ENCODE assay signal across 1 cellular context in the genomic region with DNA sequence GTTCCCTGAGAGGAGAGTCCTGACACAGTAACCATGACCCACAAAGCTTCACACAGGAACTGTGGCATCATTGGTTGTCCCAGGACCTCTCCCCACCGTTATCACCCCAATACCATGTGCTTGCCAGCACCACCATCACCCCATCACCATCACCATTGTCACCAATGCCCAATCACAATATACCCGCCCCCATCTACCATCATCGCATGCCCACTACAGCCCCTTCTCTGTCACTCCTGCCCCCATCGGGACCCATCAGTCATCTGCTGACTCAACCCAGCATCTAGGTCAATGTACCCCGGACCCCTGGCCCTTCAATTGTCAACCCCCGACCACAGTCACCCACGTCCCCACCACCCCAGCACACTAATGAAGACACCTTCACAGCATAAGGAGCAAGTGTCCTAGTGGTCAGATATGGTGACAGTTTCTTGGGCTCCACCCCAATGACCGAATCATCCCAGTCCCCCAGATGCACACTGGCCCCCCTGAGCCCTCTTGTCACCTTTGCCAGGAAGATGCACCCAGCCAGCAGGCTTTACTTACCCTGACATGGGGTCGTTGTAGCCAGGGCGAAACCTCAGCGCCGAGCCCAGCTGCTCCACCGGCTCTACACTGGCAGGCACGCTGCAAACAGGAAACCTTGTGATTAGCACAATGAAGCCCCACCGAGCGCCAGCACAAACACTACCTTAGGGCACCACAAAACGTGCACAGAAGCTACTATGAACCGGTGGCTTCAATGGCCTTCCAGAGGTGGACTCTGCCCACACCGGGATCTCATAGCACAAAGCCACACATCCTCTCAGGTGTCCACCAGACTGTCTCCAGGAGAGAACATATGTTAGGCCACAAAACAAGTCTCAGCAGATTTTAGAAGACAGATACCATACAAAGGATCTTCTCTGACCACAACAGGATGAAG.
TF ChIP-seq lines count a peak whose summit lies in the region.

No MANE protein-coding gene starts in this region.

TF ChIP-seq in endothelial cell of umbilical vein, 7 proteins besides CTCF, POLR2A, EP300 and RAD21:
- TF ChIP-seq GATA2 (IDR thresholded peaks at IDR 0.05; ENCODE audit: insufficient read depth, insufficient read length, low read depth, low read length) (no peak), JUN (IDR thresholded peaks at IDR 0.05; ENCODE audit: borderline replicate concordance, insufficient read depth, insufficient read length, low read depth) (no peak), FOS (IDR thresholded peaks at IDR 0.05; ENCODE audit: borderline replicate concordance, insufficient read depth, low read length) (no peak), MYC (IDR thresholded peaks at IDR 0.05; ENCODE audit: low read depth, low read length) (no peak), POLR2AphosphoS5 (IDR thresholded peaks at IDR 0.05; ENCODE audit: insufficient read depth, low read depth, low read length) (no peak), EZH2 (IDR thresholded peaks at IDR 0.05; ENCODE audit: borderline replicate concordance, low read depth, low read length, severe bottlenecking) (no peak)
- TF ChIP-seq, protein P1, sequence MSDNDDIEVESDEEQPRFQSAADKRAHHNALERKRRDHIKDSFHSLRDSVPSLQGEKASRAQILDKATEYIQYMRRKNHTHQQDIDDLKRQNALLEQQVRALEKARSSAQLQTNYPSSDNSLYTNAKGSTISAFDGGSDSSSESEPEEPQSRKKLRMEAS (IDR thresholded peaks at IDR 0.05; ENCODE audit: insufficient read depth, insufficient read length), result no peak
